In genomic region chr7:81845628-81846259, GRCh38 we compare ENCODE assay signal across 8 cellular contexts.
DNase-seq lines count a peak whose midpoint lies in the region; ATAC-seq, FAIRE-seq and TF ChIP-seq lines count a peak whose summit lies in the region.

No MANE protein-coding gene starts in this region.

- intact Hi-C loops in esophagus muscularis mucosa (cut with DNase I), result no loop called here

- H3K27me3 ChIP-seq in esophagus muscularis mucosa, result no peaks in the 10 kb centered on the region

- TF ChIP-seq CTCF in NB4 (IDR thresholded peaks at IDR 0.05; ENCODE audit: low read depth, low read length) (no peak), fibroblast of mammary gland (conservative IDR thresholded peaks at IDR 0.05; ENCODE audit: control insufficient read depth, insufficient read depth, low read depth, low read length) (no peak), esophagus muscularis mucosa (IDR thresholded peaks at IDR 0.05) (no peak)

- no peak for TF ChIP-seq EP300 in esophagus muscularis mucosa (IDR thresholded peaks at IDR 0.05)

- no peaks in the 10 kb centered on the region for H3K36me3 ChIP-seq in esophagus muscularis mucosa

- ATAC-seq in GM21825 (IDR thresholded peaks at IDR 0.05; ENCODE audit: unreplicated experiment), result peak; percentile 78
- no peak for ATAC-seq in GM21737 (IDR thresholded peaks at IDR 0.05; ENCODE audit: unreplicated experiment)

- no peaks in the 10 kb centered on the region for H3K4me1 ChIP-seq in esophagus muscularis mucosa

- no peaks in the 10 kb centered on the region for H3K9me3 ChIP-seq in esophagus muscularis mucosa

- 52% methylated on average over 7 of the region's 7 CpGs for WGBS in esophagus muscularis mucosa

- DNase-seq in EL, result peak; percentile 13
- peak; percentile 91 for DNase-seq in NB4 (ENCODE audit: low read depth)
- peak; percentile 37 for DNase-seq in fibroblast of mammary gland (ENCODE audit: low read depth)
- no peak for DNase-seq in NCI-H1694 treated with DMSO at 0.1 percent for 48 hours (lab: John Stamatoyannopoulos, UW)
- no peak for DNase-seq in esophagus muscularis mucosa (ENCODE audit: extremely low spot score)
- DNase-seq in GM19239 (ENCODE audit: insufficient read length, low spot score), result no peak

- no peak for TF ChIP-seq POLR2A in NB4 (IDR thresholded peaks at IDR 0.05; ENCODE audit: extremely low read depth, insufficient read length)
- TF ChIP-seq POLR2A in esophagus muscularis mucosa (IDR thresholded peaks at IDR 0.05; ENCODE audit: low read depth), result no peak

- FAIRE-seq in GM19239 (lab: Jason Lieb, UNC), result no peak

- peak overlapping the region in 2 of 4 donors; percentile 14 to 35 for H3K27ac ChIP-seq in esophagus muscularis mucosa (replicated peaks in 1 of 4)

- H3K4me3 ChIP-seq in NB4 (ENCODE audit: low read depth, low read length) (peak overlapping the region; percentile 57), fibroblast of mammary gland (ENCODE audit: control insufficient read depth, low read depth, low read length) (no peak overlapping the region), esophagus muscularis mucosa (peak overlapping the region in 1 of 4 donors; percentile 13)

Comparison
In these comparisons a context has a peak if more than half of its experiments do, and no peak if none do; other contexts are left out.
1. DNase-seq: peak in EL (single experiment), NB4 (single experiment) and fibroblast of mammary gland (single experiment); none in NCI-H1694 treated with DMSO at 0.1 percent for 48 hours (single experiment), esophagus muscularis mucosa (single experiment) and GM19239 (single experiment).